27 cellular contexts compared by ENCODE assay signal in the genomic region with DNA sequence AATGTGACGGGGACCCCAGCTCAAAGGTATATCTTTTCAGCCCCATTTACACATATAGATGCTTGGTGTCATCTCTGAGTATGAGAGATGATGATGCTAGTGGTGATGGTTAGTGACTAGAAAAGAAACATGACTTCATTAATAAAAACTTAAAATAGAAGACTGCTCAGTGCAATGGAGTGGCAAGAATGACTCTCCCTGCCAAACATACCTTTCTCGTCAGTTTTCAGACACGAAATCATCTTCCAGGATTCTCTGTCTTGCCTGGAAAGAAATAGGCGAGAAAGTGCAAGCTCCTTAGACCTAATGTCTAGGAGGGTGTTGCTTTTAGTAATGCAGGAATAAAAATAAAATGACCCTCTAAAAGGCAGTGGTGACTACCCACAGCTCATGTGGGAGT.
DNase-seq lines count a peak whose midpoint lies in the region; ATAC-seq and TF ChIP-seq lines count a peak whose summit lies in the region.
"Had no signal": no experiment of that assay in that cellular context is flagged by ENCODE, and none has a peak within 500 bp of the region (broad histone marks: within the 10 kb centered on the region; RNA-seq: fewer than 3 reads in every experiment).

No MANE protein-coding gene starts in this region.

- no peak overlapping the region for H3K23ac ChIP-seq in mesenchymal stem cell (ENCODE audit: low read length in 2 of 2)

- H3K4me2 ChIP-seq in GM23248 (ENCODE audit: unreplicated experiment) (no peak overlapping the region), mesenchymal stem cell (ENCODE audit: low read length, poor library complexity, severe bottlenecking) (no peak overlapping the region)

- H2AFZ ChIP-seq in GM23248 (no peak overlapping the region), mesenchymal stem cell (ENCODE audit: low read depth, low read length) (no peak overlapping the region)

- peaks cover 3% of the 10 kb centered on the region; the same call in 1 of the 2 replicates for H3K9me2 ChIP-seq in GM23248 (ENCODE audit: insufficient read depth)

- DNase-seq in AG20443 (ENCODE audit: low spot score) (peak; percentile 49), GM23248 (peak; percentile 63), astrocyte of the spinal cord (ENCODE audit: low read depth, low spot score) (peak; percentile 17), mesenchymal stem cell (no peak), gastrocnemius medialis (no peak), DMS153 treated with DMSO at 0.1 percent for 48 hours (lab: John Stamatoyannopoulos, UW; ENCODE audit: unreplicated experiment) (no peak)
- DNase-seq: activated CD4-positive, alpha-beta T cell treated with anti-CD3 and anti-CD28 coated beads, Interleukin-2, amount 10 ng/mL, durations not matched to agents 24 days and 14 days; activated CD8-positive, alpha-beta memory T cell treated with anti-CD3 and anti-CD28 coated beads for 24 hours; activated effector memory CD4-positive, alpha-beta T cell treated with Interleukin-2 at 50 U/mL for 16 hours; aorta; caudate nucleus; CD4-positive, CD25-positive, alpha-beta regulatory T cell; cortex of kidney; effector memory CD4-positive, alpha-beta T cell; HCEC 1CT; NCI-H1092 treated with DMSO at 0.1 percent for 48 hours; NCI-H1694 treated with DMSO at 0.1 percent for 48 hours; NCI-H510A treated with DMSO at 0.1 percent for 48 hours; stimulated activated naive B cell treated with anti-CD40 and anti-IgM and Interleukin-4, amounts not matched to agents 10 μg/mL and 1 μg/mL and 100 μg/mL, for 72 hours; substantia nigra; T-cell; upper lobe of right lung had no signal

- H3K79me1 ChIP-seq in mesenchymal stem cell (replicated peaks; ENCODE audit: low read length, poor library complexity, severe bottlenecking), result no peaks in the 10 kb centered on the region

- H3F3A ChIP-seq in GM23248 (ENCODE audit: insufficient read depth), result peaks cover 8% of the 10 kb centered on the region; the same call in 1 of the 2 replicates

- H3K9me3 ChIP-seq in GM23248 (ENCODE audit: low read depth) (no peaks in the 10 kb centered on the region), mesenchymal stem cell (ENCODE audit: control insufficient read depth, low read length) (no peaks in the 10 kb centered on the region), gastrocnemius medialis (no peaks in the 10 kb centered on the region)
- H3K9me3 ChIP-seq: upper lobe of right lung had no signal

- in situ Hi-C loops in GM23248 (cut with MboI) (no loop called here), astrocyte of the spinal cord (cut with HindIII; ENCODE audit: low sequenced_read_pairs) (no loop called here), gastrocnemius medialis (cut with MboI; ENCODE audit: low sequenced_read_pairs in 4 of 4) (no loop called here)

- no peak overlapping the region for H2AK5ac ChIP-seq in mesenchymal stem cell (ENCODE audit: low read length, severe bottlenecking)

- intact Hi-C loops in gastrocnemius medialis (cut with DNase I; ENCODE audit: low total_unique reads), result loop anchor here (10.0 kb wide), 1 partner anchor 274 kb away; no protein-coding TSS in a partner anchor

- no peak overlapping the region for H4K8ac ChIP-seq in mesenchymal stem cell (ENCODE audit: low read length)

- no peak overlapping the region for H3K14ac ChIP-seq in mesenchymal stem cell (ENCODE audit: low read length in 2 of 2)

- H3K27ac ChIP-seq in GM23248 (peak overlapping the region; percentile 48), mesenchymal stem cell (ENCODE audit: low read length, poor library complexity, severe bottlenecking) (peak overlapping the region; percentile 43), gastrocnemius medialis (no peak overlapping the region)
- H3K27ac ChIP-seq: epithelial cell of prostate, skin epidermis, upper lobe of right lung had no signal

- H4K20me1 ChIP-seq in GM23248 (ENCODE audit: insufficient read depth), result no peaks in the 10 kb centered on the region

- no peak for TF ChIP-seq CTCF in astrocyte of the spinal cord (IDR thresholded peaks at IDR 0.05; ENCODE audit: low read depth, low read length)
- no peak for TF ChIP-seq CTCF in gastrocnemius medialis (IDR thresholded peaks at IDR 0.05 in 4 of 5, conservative IDR thresholded peaks at IDR 0.05 in 1 of 5)

- H4K91ac ChIP-seq in mesenchymal stem cell (ENCODE audit: low read length), result no peak overlapping the region

- no peaks in the 10 kb centered on the region for H3K36me3 ChIP-seq in GM23248 (ENCODE audit: low read depth)
- no peaks in the 10 kb centered on the region for H3K36me3 ChIP-seq in mesenchymal stem cell (ENCODE audit: control insufficient read depth in 1 of 2, insufficient read depth in 2 of 2, low read depth in 1 of 2, low read length in 2 of 2)
- H3K36me3 ChIP-seq in gastrocnemius medialis, result no peaks in the 10 kb centered on the region
- H3K36me3 ChIP-seq: upper lobe of right lung had no signal

- no peak overlapping the region for H2BK15ac ChIP-seq in mesenchymal stem cell (ENCODE audit: low read depth, poor library complexity, severe bottlenecking)

- no peak for ATAC-seq in GM18498 (IDR thresholded peaks at IDR 0.05; ENCODE audit: unreplicated experiment)
- ATAC-seq in GM19023 (IDR thresholded peaks at IDR 0.05; ENCODE audit: unreplicated experiment), result no peak
- no peak for ATAC-seq in gastrocnemius medialis
- ATAC-seq: stimulated activated naive B cell treated with anti-CD40 and anti-IgM and Interleukin-4, amounts not matched to agents 10 μg/mL and 1 μg/mL and 100 μg/mL, for 72 hours; T-cell; upper lobe of right lung; WTC11 had no signal

- no peaks in the 10 kb centered on the region for H3K79me2 ChIP-seq in GM23248 (ENCODE audit: insufficient read depth)

- H3K18ac ChIP-seq in mesenchymal stem cell (ENCODE audit: low read depth in 1 of 2, low read length in 2 of 2), result no peak overlapping the region

- H2BK12ac ChIP-seq in mesenchymal stem cell (ENCODE audit: low read length in 2 of 2), result no peak overlapping the region

- no peak overlapping the region for H3K4ac ChIP-seq in mesenchymal stem cell (ENCODE audit: low read depth in 1 of 2, low read length in 2 of 2)

- H2BK120ac ChIP-seq in mesenchymal stem cell (ENCODE audit: low read depth, low read length), result no peak overlapping the region

- H3K9ac ChIP-seq in GM23248, result no peak overlapping the region
- no peak overlapping the region for H3K9ac ChIP-seq in mesenchymal stem cell (ENCODE audit: low read length)

- WGBS in GM23248 (ENCODE audit: low coverage in 1 of 2, low lambda C conversion rate in 2 of 2, missing lambda C conversion rate in 2 of 2), 2 experiments, result 6 to 7% methylated on average over 4 of the region's 4 CpGs
- 57% methylated on average over 3 of the region's 4 CpGs for WGBS in mesenchymal stem cell

- H3K27me3 ChIP-seq in GM23248 (replicated peaks; ENCODE audit: insufficient read depth) (peaks cover 1% of the 10 kb centered on the region; the same call in 1 of the 2 replicates), mesenchymal stem cell (ENCODE audit: control insufficient read depth in 1 of 2, insufficient read depth in 1 of 2, low read length in 2 of 2) (peaks cover 10 to 12% of the 10 kb centered on the region in 2 experiments), gastrocnemius medialis (no peaks in the 10 kb centered on the region)
- H3K27me3 ChIP-seq: upper lobe of right lung had no signal

- no peak overlapping the region for H3K4me3 ChIP-seq in GM23248
- H3K4me3 ChIP-seq in astrocyte of the spinal cord (ENCODE audit: low read depth, low read length), result no peak overlapping the region
- H3K4me3 ChIP-seq in mesenchymal stem cell (ENCODE audit: insufficient read depth in 1 of 2, low read depth in 1 of 2, low read length in 2 of 2), result no peak overlapping the region
- no peak overlapping the region for H3K4me3 ChIP-seq in gastrocnemius medialis
- H3K4me3 ChIP-seq: skin epidermis, upper lobe of right lung had no signal

- no peak for TF ChIP-seq POLR2A in gastrocnemius medialis (IDR thresholded peaks at IDR 0.05)

- H2BK5ac ChIP-seq in mesenchymal stem cell (ENCODE audit: low read depth, low read length, poor library complexity, severe bottlenecking), result no peak overlapping the region

- H3K4me1 ChIP-seq in GM23248 (ENCODE audit: insufficient read depth), result peaks cover 20% of the 10 kb centered on the region
- no peaks in the 10 kb centered on the region for H3K4me1 ChIP-seq in mesenchymal stem cell (ENCODE audit: control insufficient read depth, insufficient read depth, low read depth, low read length)
- no peaks in the 10 kb centered on the region for H3K4me1 ChIP-seq in gastrocnemius medialis
- H3K4me1 ChIP-seq: upper lobe of right lung had no signal

Comparison
In these comparisons a context has a peak if more than half of its experiments do, and no peak if none do; other contexts are left out.
1. DNase-seq: peak in AG20443 (single experiment), GM23248 (single experiment) and astrocyte of the spinal cord (single experiment); none in mesenchymal stem cell (single experiment), gastrocnemius medialis (0 of 2) and DMS153 treated with DMSO at 0.1 percent for 48 hours (single experiment).
2. H3K27ac ChIP-seq: peak in GM23248 (single experiment) and mesenchymal stem cell (single experiment); none in gastrocnemius medialis (0 of 4).